ENCODE assay signal across 14 cellular contexts in genomic region chr1:2018217-2019161, GRCh38. TPM values are rescaled to one million over a fixed set of nuclear protein-coding genes. Genes with fewer than 3 reads are reported as not detected.
A peak's percentile ranks its signal among the peaks of the same experiment; 100 is the strongest.
DNase-seq lines count a peak whose midpoint lies in the region; ATAC-seq and TF ChIP-seq lines count a peak whose summit lies in the region.
"Had no signal": no experiment of that assay in that cellular context is flagged by ENCODE, and none has a peak within 500 bp of the region (broad histone marks: within the 10 kb centered on the region; RNA-seq: fewer than 3 reads in every experiment).

No MANE protein-coding gene starts in this region.

- H3K4me1 ChIP-seq in breast epithelium, result peaks cover 6 to 8% of the 10 kb centered on the region in 2 donors
- H3K4me1 ChIP-seq in iPS-20b (ENCODE audit: insufficient read depth, low read length), result no peaks in the 10 kb centered on the region; the same call in 1 of the 2 replicates

- H3K36me3 Mint-ChIP-seq in MCF 10A (ENCODE audit: insufficient read depth, unreplicated experiment) (no peaks in the 10 kb centered on the region), activated B cell treated with CpG ODN at 0.5 μM for 24 hours (ENCODE audit: low read depth) (no peaks in the 10 kb centered on the region)
- peaks cover 0 to 2% of the 10 kb centered on the region in 2 donors for H3K36me3 Mint-ChIP-seq in stimulated activated naive B cell treated with anti-CD40 and anti-IgM and Interleukin-4, amounts not matched to agents 10 μg/mL and 1 μg/mL and 100 μg/mL, for 72 hours

- no peak for TF ChIP-seq CTCF in MCF 10A (IDR thresholded peaks at IDR 0.05; ENCODE audit: unreplicated experiment)
- no peak for TF ChIP-seq CTCF in breast epithelium (IDR thresholded peaks at IDR 0.05)
- TF ChIP-seq CTCF in activated B cell treated with CpG ODN at 0.5 μM for 24 hours (IDR thresholded peaks at IDR 0.05), result no peak

- BruUV-seq in MCF 10A (replicated peaks; lab: Mats Ljungman, UMichigan), result no TSS peak

- H3K27me3 ChIP-seq in breast epithelium, result peaks cover 10 to 45% of the 10 kb centered on the region in 2 donors
- H3K27me3 ChIP-seq in iPS-20b (ENCODE audit: insufficient read depth, low read length), result peaks cover 60% of the 10 kb centered on the region

- no peak overlapping the region for H3K27ac Mint-ChIP-seq in MCF 10A (ENCODE audit: low read depth, unreplicated experiment)
- H3K27ac Mint-ChIP-seq in activated B cell treated with CpG ODN at 0.5 μM for 24 hours, result no peak overlapping the region
- H3K27ac Mint-ChIP-seq in stimulated activated naive B cell treated with anti-CD40 and anti-IgM and Interleukin-4, amounts not matched to agents 10 μg/mL and 1 μg/mL and 100 μg/mL, for 72 hours, result no peak overlapping the region

- H3K27ac ChIP-seq in breast epithelium, result no peak overlapping the region
- no peak overlapping the region for H3K27ac ChIP-seq in iPS-20b (ENCODE audit: low read length)
- H3K27ac ChIP-seq: pancreas, tibial nerve had no signal

- TF ChIP-seq POLR2A in breast epithelium (IDR thresholded peaks at IDR 0.05), result no peak

- CTCF ChIA-PET in MCF 10A (lab: Yijun Ruan, JAX), result interaction anchor here (0.9 kb wide), 1 partner anchor 26 kb away, joined by 3 read pairs; no protein-coding TSS in a partner anchor
- CTCF ChIA-PET in activated B cell treated with CpG ODN at 0.5 μM for 24 hours (lab: Charles Lee), result no interaction called here

- POLR2A ChIA-PET in MCF 10A (lab: Yijun Ruan, JAX) (no interaction called here), activated B cell treated with CpG ODN at 0.5 μM for 24 hours (lab: Charles Lee) (no interaction called here)

- DNase-seq in MCF 10A (ENCODE audit: unreplicated experiment), result no peak
- DNase-seq in breast epithelium (ENCODE audit: low spot score in 2 of 2), result no peak
- no peak for DNase-seq in activated B cell treated with CpG ODN at 0.5 μM for 24 hours
- DNase-seq in stimulated activated naive B cell treated with anti-CD40 and anti-IgM and Interleukin-4, amounts not matched to agents 10 μg/mL and 1 μg/mL and 100 μg/mL, for 72 hours, result no peak
- no peak for DNase-seq in NCI-H226
- DNase-seq in NCI-H2029 treated with DMSO at 0.1 percent for 48 hours (lab: John Stamatoyannopoulos, UW), result no peak
- DNase-seq: DMS153 had no signal

- no peaks in the 10 kb centered on the region for H3K36me3 ChIP-seq in breast epithelium
- H3K36me3 ChIP-seq in iPS-20b (ENCODE audit: insufficient read depth, low read depth, low read length), result no peaks in the 10 kb centered on the region
- H3K36me3 ChIP-seq: pancreas, tibial nerve had no signal

- H3K9ac ChIP-seq in iPS-20b (ENCODE audit: low read depth, low read length), result no peak overlapping the region

- H3K27me3 Mint-ChIP-seq in MCF 10A (ENCODE audit: insufficient read depth, unreplicated experiment) (peaks cover 51% of the 10 kb centered on the region), activated B cell treated with CpG ODN at 0.5 μM for 24 hours (peaks cover 69% of the 10 kb centered on the region)
- H3K27me3 Mint-ChIP-seq in stimulated activated naive B cell treated with anti-CD40 and anti-IgM and Interleukin-4, amounts not matched to agents 10 μg/mL and 1 μg/mL and 100 μg/mL, for 72 hours, result peaks cover 83 to 85% of the 10 kb centered on the region in 2 donors

- H3K4me3 ChIP-seq in breast epithelium (peak overlapping the region in 1 of 3 donors; percentile 66), iPS-20b (ENCODE audit: low read length) (peak overlapping the region; percentile 60; the same call in 1 of the 2 replicates)

- H3K4me3 Mint-ChIP-seq in MCF 10A (ENCODE audit: unreplicated experiment) (peak overlapping the region; percentile 44), activated B cell treated with CpG ODN at 0.5 μM for 24 hours (peak overlapping the region; percentile 63)
- peak overlapping the region; percentile 46 to 79 for H3K4me3 Mint-ChIP-seq in stimulated activated naive B cell treated with anti-CD40 and anti-IgM and Interleukin-4, amounts not matched to agents 10 μg/mL and 1 μg/mL and 100 μg/mL, for 72 hours

- H3K9me3 ChIP-seq in breast epithelium (no peaks in the 10 kb centered on the region), iPS-20b (ENCODE audit: insufficient read depth, low read depth, low read length) (no peaks in the 10 kb centered on the region)
- H3K9me3 ChIP-seq: pancreas, tibial nerve had no signal

- H3K4me1 Mint-ChIP-seq in MCF 10A (ENCODE audit: insufficient read depth, unreplicated experiment) (peaks cover 9% of the 10 kb centered on the region), activated B cell treated with CpG ODN at 0.5 μM for 24 hours (peaks cover 3% of the 10 kb centered on the region)
- peaks cover 3 to 13% of the 10 kb centered on the region in 2 donors for H3K4me1 Mint-ChIP-seq in stimulated activated naive B cell treated with anti-CD40 and anti-IgM and Interleukin-4, amounts not matched to agents 10 μg/mL and 1 μg/mL and 100 μg/mL, for 72 hours

- H3K9me3 Mint-ChIP-seq in MCF 10A (ENCODE audit: unreplicated experiment) (no peaks in the 10 kb centered on the region), activated B cell treated with CpG ODN at 0.5 μM for 24 hours (no peaks in the 10 kb centered on the region)
- H3K9me3 Mint-ChIP-seq in stimulated activated naive B cell treated with anti-CD40 and anti-IgM and Interleukin-4, amounts not matched to agents 10 μg/mL and 1 μg/mL and 100 μg/mL, for 72 hours, result no peaks in the 10 kb centered on the region

- intact Hi-C loops in MCF 10A (cut with micrococcal nuclease) (no loop called here), breast epithelium (cut with DNase I; ENCODE audit: low total_unique reads) (no loop called here), activated B cell treated with CpG ODN at 0.5 μM for 24 hours (cut with micrococcal nuclease) (no loop called here)

- ATAC-seq in activated B cell treated with CpG ODN at 0.5 μM for 24 hours (ENCODE audit: low read depth), result no peak
- no peak for ATAC-seq in stimulated activated naive B cell treated with anti-CD40 and anti-IgM and Interleukin-4, amounts not matched to agents 10 μg/mL and 1 μg/mL and 100 μg/mL, for 72 hours (replicated peaks)
- no peak for ATAC-seq in GM18502 (IDR thresholded peaks at IDR 0.05; ENCODE audit: poor library complexity, unreplicated experiment)

RNA-seq across cellular contexts. Expression of gene GABRD, which starts 0.7 kb away (rescaled TPM):
- not detected in 2 replicates for total RNA-seq in MCF 10A (2022)
- not detected for total RNA-seq in breast epithelium
- not detected in 2 replicates for total RNA-seq in activated B cell treated with CpG ODN at 0.5 μM for 24 hours
- total RNA-seq: fibroblast of lung had no signal

RNA-seq across cellular contexts. Expression of gene CFAP74, which starts 14.9 kb away (rescaled TPM):
- total RNA-seq in MCF 10A (2022), result not detected in 2 replicates
- under 1 TPM in 2 of 3 donors, not detected in 1; 0.29 to 0.98 TPM for total RNA-seq in breast epithelium
- total RNA-seq in activated B cell treated with CpG ODN at 0.5 μM for 24 hours, result not detected in 2 replicates
- total RNA-seq: dermis blood vessel endothelial cell, fibroblast of lung, lung microvascular endothelial cell, pancreas, tibial nerve had no signal

RNA-seq across cellular contexts. Expression of gene PRKCZ, which starts 31.7 kb away (rescaled TPM):
- 20.3 and 24.9 TPM in 2 replicates for total RNA-seq in MCF 10A (2022)
- total RNA-seq in breast epithelium, result 10 to 100 TPM in 2 of 3 donors, under 1 TPM in 1; 0.64 to 17.9 (median 12.5) TPM
- total RNA-seq in activated B cell treated with CpG ODN at 0.5 μM for 24 hours, result 20.5 and 28.5 TPM in 2 replicates
